8 cellular contexts compared by ENCODE assay signal in the genomic region with DNA sequence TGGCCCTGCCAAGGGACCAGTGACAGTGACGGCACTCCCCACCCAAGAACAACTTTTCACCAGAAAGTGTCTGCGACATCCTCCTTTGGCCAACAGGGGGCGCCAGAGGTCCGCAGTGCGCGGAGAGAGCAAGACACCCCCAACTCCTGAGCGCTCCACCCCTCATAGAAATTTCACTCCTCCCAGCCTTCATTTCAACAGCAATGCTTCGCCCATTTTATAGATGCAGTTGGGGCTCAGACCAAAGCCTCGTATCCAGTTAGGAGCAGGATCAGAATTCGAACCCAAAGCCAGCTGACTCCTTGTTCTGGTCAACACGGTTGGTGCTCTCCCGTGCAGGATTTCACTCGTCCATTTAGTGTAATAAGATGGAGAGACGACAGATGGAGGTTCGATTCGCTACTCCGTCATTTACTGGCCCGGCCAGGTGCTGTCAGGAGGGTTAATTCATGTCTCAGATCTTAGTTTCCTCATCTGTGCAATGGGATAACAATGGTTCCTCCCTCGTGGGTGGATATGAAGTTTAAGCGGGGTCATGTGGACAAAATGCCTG. TPM values are rescaled to one million over a fixed set of nuclear protein-coding genes. Genes with fewer than 3 reads are reported as not detected.
DNase-seq lines count a peak whose midpoint lies in the region; ATAC-seq and TF ChIP-seq lines count a peak whose summit lies in the region.

No MANE protein-coding gene starts in this region.

- H3K27me3 ChIP-seq in dorsolateral prefrontal cortex = no peaks in the 10 kb centered on the region

- peak; percentile 77 for TF ChIP-seq CTCF in HEK293 (tag by site-specific recombination; IDR thresholded peaks at IDR 0.05)
- TF ChIP-seq CTCF in dorsolateral prefrontal cortex (IDR thresholded peaks at IDR 0.05 in 54 of 56, conservative IDR thresholded peaks at IDR 0.05 in 2 of 56; ENCODE audit: low read depth in 1 of 56, partially characterized antibody in 56 of 56) = peak; percentile 73 to 97 (median 92)

- CTCF ChIA-PET in HEK293 (lab: Yijun Ruan, JAX) = interaction anchor here (0.6 to 6.3 kb wide), 28 partner anchors 8 to 574 kb away, joined by 3 to 77 read pairs (median 4); partner anchors contain the start of gene COQ5
- CTCF ChIA-PET in activated CD4-positive, alpha-beta memory T cell treated with anti-CD3 and anti-CD28 coated beads, Interleukin-2, amount 10 ng/mL, durations not matched to agents 7 days and 5 days (lab: Charles Lee) = interaction anchor here (0.6 to 6.7 kb wide), 16 partner anchors 15 to 514 kb away, joined by 3 to 79 read pairs (median 4); partner anchors contain the start of gene SRSF9

- H3K36me3 Mint-ChIP-seq in activated CD4-positive, alpha-beta memory T cell treated with anti-CD3 and anti-CD28 coated beads, Interleukin-2, amount 10 ng/mL, durations not matched to agents 7 days and 5 days (ENCODE audit: low read depth) = peaks cover 16% of the 10 kb centered on the region

- H3K4me3 ChIP-seq in HEK293 (ENCODE audit: low read depth, low read length) (no peak overlapping the region), dorsolateral prefrontal cortex (peak overlapping the region in 50 of 59 donors; percentile 1 to 71 (median 50))

- peaks cover 42% of the 10 kb centered on the region for H3K4me1 Mint-ChIP-seq in activated CD4-positive, alpha-beta memory T cell treated with anti-CD3 and anti-CD28 coated beads, Interleukin-2, amount 10 ng/mL, durations not matched to agents 7 days and 5 days

- intact Hi-C loops in dorsolateral prefrontal cortex (cut with DNase I) = loop anchor here (1.0 to 10.0 kb wide), 9 partner anchors 65 to 514 kb away; partner anchors contain the start of genes UNC119B (in 2 of the 2) and SPPL3 (in 1 of the 2)

- peaks cover 17% of the 10 kb centered on the region for H3K27me3 Mint-ChIP-seq in activated CD4-positive, alpha-beta memory T cell treated with anti-CD3 and anti-CD28 coated beads, Interleukin-2, amount 10 ng/mL, durations not matched to agents 7 days and 5 days

- POLR2A ChIA-PET in HEK293 (lab: Yijun Ruan, JAX) = no interaction called here
- POLR2A ChIA-PET in activated CD4-positive, alpha-beta memory T cell treated with anti-CD3 and anti-CD28 coated beads, Interleukin-2, amount 10 ng/mL, durations not matched to agents 7 days and 5 days (lab: Charles Lee) = interaction anchor here (1.2 to 4.0 kb wide), 2 partner anchors 45 to 388 kb away, joined by 3 to 18 read pairs; no protein-coding TSS in a partner anchor

- peaks cover 2 to 16% of the 10 kb centered on the region in 2 experiments; a peak in 2 of 3 replicates for H3K36me3 ChIP-seq in HEK293 (ENCODE audit: control insufficient read depth in 2 of 2, insufficient read depth in 1 of 2, low read length in 2 of 2)

- H3K27ac Mint-ChIP-seq in activated CD4-positive, alpha-beta memory T cell treated with anti-CD3 and anti-CD28 coated beads, Interleukin-2, amount 10 ng/mL, durations not matched to agents 7 days and 5 days = no peak overlapping the region

- H3K9me3 Mint-ChIP-seq in activated CD4-positive, alpha-beta memory T cell treated with anti-CD3 and anti-CD28 coated beads, Interleukin-2, amount 10 ng/mL, durations not matched to agents 7 days and 5 days = no peaks in the 10 kb centered on the region

- H3K4me3 Mint-ChIP-seq in activated CD4-positive, alpha-beta memory T cell treated with anti-CD3 and anti-CD28 coated beads, Interleukin-2, amount 10 ng/mL, durations not matched to agents 7 days and 5 days = peak overlapping the region; percentile 52

- DNase-seq in AML-193 (lab: John Stamatoyannopoulos, UW) (peak; percentile 70 to 76), NCI-H82 (lab: John Stamatoyannopoulos, UW) (peak; percentile 79), dorsolateral prefrontal cortex (peak; percentile 65 to 85 (median 78)), lung microvascular endothelial cell (ENCODE audit: low read depth in 2 of 2) (peak; percentile 69 to 70)
- DNase-seq in activated CD4-positive, alpha-beta memory T cell treated with anti-CD3 and anti-CD28 coated beads, Interleukin-2, amount 10 ng/mL, durations not matched to agents 7 days and 5 days = peak; percentile 86
- DNase-seq in stimulated activated CD8-positive, alpha-beta memory T cell treated with anti-CD3 and anti-CD28 coated beads, Interleukin-12 subunit alpha, Interleukin-12 subunit beta, amount 100 ng/mL, for 4 hours (ENCODE audit: low read depth) = peak; percentile 55

- H3K4me1 ChIP-seq in HEK293 (ENCODE audit: control insufficient read depth, insufficient read depth, low read length) = no peaks in the 10 kb centered on the region

- H3K27ac ChIP-seq in HEK293 (ENCODE audit: extremely low read depth, low read depth, low read length) (no peak overlapping the region), dorsolateral prefrontal cortex (peak overlapping the region in 23 of 59 donors; percentile 3 to 82 (median 69))

- H3K9me3 ChIP-seq in HEK293 (ENCODE audit: control insufficient read depth, insufficient read depth, low read depth, low read length) = no peaks in the 10 kb centered on the region

- no peak for ATAC-seq in GM21723 (IDR thresholded peaks at IDR 0.05; ENCODE audit: unreplicated experiment)

TF ChIP-seq in HEK293, 187 proteins besides CTCF, POLR2A, EP300 and RAD21 (continues in another document):
- TF ChIP-seq, protein P1, sequence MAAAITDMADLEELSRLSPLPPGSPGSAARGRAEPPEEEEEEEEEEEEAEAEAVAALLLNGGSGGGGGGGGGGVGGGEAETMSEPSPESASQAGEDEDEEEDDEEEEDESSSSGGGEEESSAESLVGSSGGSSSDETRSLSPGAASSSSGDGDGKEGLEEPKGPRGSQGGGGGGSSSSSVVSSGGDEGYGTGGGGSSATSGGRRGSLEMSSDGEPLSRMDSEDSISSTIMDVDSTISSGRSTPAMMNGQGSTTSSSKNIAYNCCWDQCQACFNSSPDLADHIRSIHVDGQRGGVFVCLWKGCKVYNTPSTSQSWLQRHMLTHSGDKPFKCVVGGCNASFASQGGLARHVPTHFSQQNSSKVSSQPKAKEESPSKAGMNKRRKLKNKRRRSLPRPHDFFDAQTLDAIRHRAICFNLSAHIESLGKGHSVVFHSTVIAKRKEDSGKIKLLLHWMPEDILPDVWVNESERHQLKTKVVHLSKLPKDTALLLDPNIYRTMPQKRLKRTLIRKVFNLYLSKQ (tag by site-specific recombination; IDR thresholded peaks at IDR 0.05; ENCODE audit: borderline replicate concordance) = no peak
- no peak for TF ChIP-seq ZFP69B (tag by site-specific recombination; IDR thresholded peaks at IDR 0.05)
- no peak for TF ChIP-seq ZNF623 (tag by site-specific recombination; IDR thresholded peaks at IDR 0.05)
- TF ChIP-seq KLF16 (tag by site-specific recombination; IDR thresholded peaks at IDR 0.05) = peak; percentile 50; the same call in 1 of the 2 replicates
- TF ChIP-seq ZNF548 (tag by site-specific recombination; IDR thresholded peaks at IDR 0.05) = no peak
- TF ChIP-seq HOXA7 (CRISPR knock-in tag; IDR thresholded peaks at IDR 0.05; ENCODE audit: borderline replicate concordance) = no peak
- no peak for TF ChIP-seq ZNF335 (tag by site-specific recombination; conservative IDR thresholded peaks at IDR 0.05)
- TF ChIP-seq ZBTB48 (tag by site-specific recombination; IDR thresholded peaks at IDR 0.05) = peak; percentile 85
- no peak for TF ChIP-seq ZNF768 (tag by site-specific recombination; IDR thresholded peaks at IDR 0.05)
- no peak for TF ChIP-seq ZBTB7A (tag by site-specific recombination; IDR thresholded peaks at IDR 0.05; ENCODE audit: low read depth)
- no peak for TF ChIP-seq ZNF140 (tag by site-specific recombination; IDR thresholded peaks at IDR 0.05)
- TF ChIP-seq ZNF473 (tag by site-specific recombination; IDR thresholded peaks at IDR 0.05) = no peak
- TF ChIP-seq ZNF544 (tag by site-specific recombination; IDR thresholded peaks at IDR 0.05) = no peak
- TF ChIP-seq, protein P2, sequence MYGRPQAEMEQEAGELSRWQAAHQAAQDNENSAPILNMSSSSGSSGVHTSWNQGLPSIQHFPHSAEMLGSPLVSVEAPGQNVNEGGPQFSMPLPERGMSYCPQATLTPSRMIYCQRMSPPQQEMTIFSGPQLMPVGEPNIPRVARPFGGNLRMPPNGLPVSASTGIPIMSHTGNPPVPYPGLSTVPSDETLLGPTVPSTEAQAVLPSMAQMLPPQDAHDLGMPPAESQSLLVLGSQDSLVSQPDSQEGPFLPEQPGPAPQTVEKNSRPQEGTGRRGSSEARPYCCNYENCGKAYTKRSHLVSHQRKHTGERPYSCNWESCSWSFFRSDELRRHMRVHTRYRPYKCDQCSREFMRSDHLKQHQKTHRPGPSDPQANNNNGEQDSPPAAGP (tag by site-specific recombination; IDR thresholded peaks at IDR 0.05) = peak; percentile 21; the same call in 1 of the 2 replicates
- TF ChIP-seq ZNF654 (tag by site-specific recombination; IDR thresholded peaks at IDR 0.05; ENCODE audit: low read depth) = peak; percentile 97
- TF ChIP-seq EGR2 (tag by site-specific recombination; IDR thresholded peaks at IDR 0.05; ENCODE audit: low read depth) = no peak
- no peak for TF ChIP-seq ZNF292 (tag by site-specific recombination; IDR thresholded peaks at IDR 0.05; ENCODE audit: borderline replicate concordance, low read depth)

RNA-seq across cellular contexts. Expression of gene POP5, which starts 2.4 kb away (rescaled TPM):
- total RNA-seq in activated CD4-positive, alpha-beta memory T cell treated with anti-CD3 and anti-CD28 coated beads, Interleukin-2, amount 10 ng/mL, durations not matched to agents 7 days and 5 days = 10 to 100 TPM; 37.6 to 38.8 TPM
- total RNA-seq in dorsolateral prefrontal cortex (10 to 100 TPM; 18.5 to 43.3 (median 29.0) TPM), lung microvascular endothelial cell (19.8 and 23.6 TPM in 2 replicates)

RNA-seq across cellular contexts. Expression of gene RNF10, which starts 49.4 kb away (rescaled TPM):
- total RNA-seq in activated CD4-positive, alpha-beta memory T cell treated with anti-CD3 and anti-CD28 coated beads, Interleukin-2, amount 10 ng/mL, durations not matched to agents 7 days and 5 days = 100 to 1,000 TPM; 225 to 229 TPM
- 100 to 1,000 TPM; 177 to 288 (median 215) TPM for total RNA-seq in dorsolateral prefrontal cortex
- total RNA-seq in lung microvascular endothelial cell = 90.2 and 127 TPM in 2 replicates

RNA-seq across cellular contexts. Expression of gene COQ5, which starts 54.6 kb away (rescaled TPM):
- 10 to 100 TPM; 30.3 to 30.8 TPM for total RNA-seq in activated CD4-positive, alpha-beta memory T cell treated with anti-CD3 and anti-CD28 coated beads, Interleukin-2, amount 10 ng/mL, durations not matched to agents 7 days and 5 days
- total RNA-seq in dorsolateral prefrontal cortex (10 to 100 TPM; 14.4 to 30.4 (median 22.9) TPM), lung microvascular endothelial cell (19.0 and 21.8 TPM in 2 replicates)

RNA-seq across cellular contexts. Expression of gene CABP1, which starts 56.9 kb away (rescaled TPM):
- total RNA-seq in activated CD4-positive, alpha-beta memory T cell treated with anti-CD3 and anti-CD28 coated beads, Interleukin-2, amount 10 ng/mL, durations not matched to agents 7 days and 5 days = under 1 TPM; 0.25 to 0.45 TPM
- total RNA-seq in dorsolateral prefrontal cortex (100 to 1,000 TPM; 104 to 566 (median 357) TPM), lung microvascular endothelial cell (under 0.01 TPM in 1 of 2 replicates, not detected in the other)
